ENCODE assay signal across 27 cellular contexts in genomic region chr4:109319684-109320083, GRCh38. TPM values are rescaled to one million over a fixed set of nuclear protein-coding genes. Genes with fewer than 3 reads are reported as not detected.
DNase-seq lines count a peak whose midpoint lies in the region; ATAC-seq, FAIRE-seq and TF ChIP-seq lines count a peak whose summit lies in the region.
"Had no signal": no experiment of that assay in that cellular context is flagged by ENCODE, and none has a peak within 500 bp of the region (broad histone marks: within the 10 kb centered on the region; RNA-seq: fewer than 3 reads in every experiment).

No MANE protein-coding gene starts in this region.

- ATAC-seq in GM21447 (IDR thresholded peaks at IDR 0.05; ENCODE audit: unreplicated experiment) (peak; percentile 53), GM12878 (peak; percentile 73), HG03469 (IDR thresholded peaks at IDR 0.05; ENCODE audit: unreplicated experiment) (no peak)
- ATAC-seq: SK-N-SH treated with all-trans-retinoic acid at 6 μM for 48 hours, T-cell had no signal

- H3K9me3 ChIP-seq in GM12878 (replicated peaks; ENCODE audit: control insufficient read depth, insufficient read depth, low read length) (peaks cover 16% of the 10 kb centered on the region; the same call in 2 of the 3 replicates), hepatocyte (ENCODE audit: low read depth) (no peaks in the 10 kb centered on the region)

- no peaks in the 10 kb centered on the region for H3K36me3 ChIP-seq in GM12878 (ENCODE audit: control insufficient read depth in 2 of 2, insufficient read depth in 2 of 2, low read length in 1 of 2)
- no peaks in the 10 kb centered on the region for H3K36me3 ChIP-seq in hepatocyte (replicated peaks; ENCODE audit: insufficient read depth, low read depth)

- H3K27me3 ChIP-seq in GM12878 (replicated peaks in 1 of 2; ENCODE audit: control insufficient read depth in 2 of 2, insufficient read depth in 2 of 2, low read length in 1 of 2) = no peaks in the 10 kb centered on the region
- no peaks in the 10 kb centered on the region for H3K27me3 ChIP-seq in hepatocyte

- CTCF ChIA-PET in GM12878 (lab: Yijun Ruan, JAX) = interaction anchor here (1.0 kb wide), 1 partner anchor 21 kb away, joined by 4 read pairs; no protein-coding TSS in a partner anchor

- H3K4me3 ChIP-seq in GM12878 = no peak overlapping the region
- H3K4me3 ChIP-seq in hepatocyte = no peak overlapping the region
- H3K4me3 ChIP-seq: PC-9 had no signal

- peaks cover 4% of the 10 kb centered on the region for H3K4me1 ChIP-seq in GM12878 (ENCODE audit: control insufficient read depth, insufficient read depth, low read length)
- H3K4me1 ChIP-seq in hepatocyte (ENCODE audit: insufficient read depth) = no peaks in the 10 kb centered on the region

- DNase-seq in NOMO-1 treated with DMSO at 0.1 percent for 48 hours (lab: John Stamatoyannopoulos, UW; ENCODE audit: unreplicated experiment) (peak; percentile 4), NOMO-1 (lab: John Stamatoyannopoulos, UW; ENCODE audit: unreplicated experiment in 2 of 2) (no peak), MV-4-11 (lab: John Stamatoyannopoulos, UW) (peak; percentile 16), GM12878 (ENCODE audit: low read depth, low spot score) (no peak), C1 segment of cervical spinal cord (lab: John Stamatoyannopoulos, UW) (no peak), hepatocyte (ENCODE audit: low spot score) (no peak)
- DNase-seq: 8988T; CD4-positive, CD25-positive, alpha-beta regulatory T cell; COR-L47; H9; NCI-H1092; NCI-H146; NCI-H2029 treated with DMSO at 0.1 percent for 48 hours; NCI-H2171 treated with DMSO at 0.1 percent for 48 hours; NCI-H446; NCI-H69; PC-9; SIG-M5; T-cell; T-helper 9 cell had no signal

- no peaks in the 10 kb centered on the region for H3K79me2 ChIP-seq in GM12878 (ENCODE audit: control insufficient read depth, insufficient read depth, low read length)
- no peaks in the 10 kb centered on the region for H3K79me2 ChIP-seq in hepatocyte

- H4K20me1 ChIP-seq in GM12878 (ENCODE audit: control insufficient read depth, insufficient read depth) (no peaks in the 10 kb centered on the region), hepatocyte (ENCODE audit: insufficient read depth, poor library complexity, severe bottlenecking) (no peaks in the 10 kb centered on the region)

- SMC1A ChIA-PET in GM12878 (lab: Charles Lee; ENCODE audit: uncharacterized antibody, unreplicated experiment) = interaction anchor here (0.7 to 1.3 kb wide), 3 partner anchors 31 to 43 kb away, joined by 3 to 4 read pairs (median 3); no protein-coding TSS in a partner anchor

- in situ Hi-C loops in GM12878 (cut with MboI) = no loop called here

- H3K4me2 ChIP-seq in GM12878 (ENCODE audit: control insufficient read depth, insufficient read depth) (no peak overlapping the region), hepatocyte (no peak overlapping the region)
- H3K4me2 ChIP-seq: KMS-11, PC-9 had no signal

- intact Hi-C loops in GM12878 (cut with micrococcal nuclease; ENCODE audit: unreplicated experiment) = no loop called here

- no peak overlapping the region for H2AFZ ChIP-seq in GM12878 (ENCODE audit: control insufficient read depth, low read depth, low read length)
- H2AFZ ChIP-seq in hepatocyte = no peak overlapping the region
- H2AFZ ChIP-seq: PC-9 had no signal

- RAD21 ChIA-PET in GM12878 (lab: Charles Lee; ENCODE audit: unreplicated experiment) = interaction anchor here (0.9 kb wide), 2 partner anchors 23 to 26 kb away, joined by 3 to 5 read pairs; no protein-coding TSS in a partner anchor

- no peak for TF ChIP-seq EP300 in GM12878 (IDR thresholded peaks at IDR 0.05; ENCODE audit: borderline replicate concordance in 1 of 2, control insufficient read depth in 1 of 2, low read depth in 2 of 2, low read length in 2 of 2)

- H3K9me2 ChIP-seq in hepatocyte (replicated peaks; ENCODE audit: insufficient read depth) = no peaks in the 10 kb centered on the region

- no peak for TF ChIP-seq POLR2A in GM12878 (IDR thresholded peaks at IDR 0.05; ENCODE audit: low read depth, low read length)

- no TSS peak for BruUV-seq in GM12878 (replicated peaks; lab: Mats Ljungman, UMichigan)

- FAIRE-seq in GM12878 (lab: Jason Lieb, UNC) = no peak
- FAIRE-seq: G401.6 had no signal

- H3K9ac ChIP-seq in GM12878 (ENCODE audit: control insufficient read depth, insufficient read depth, low read length) = no peak overlapping the region
- H3K9ac ChIP-seq: KMS-11 had no signal

- TF ChIP-seq CTCF in GM12878 (IDR thresholded peaks at IDR 0.05 in 2 of 3, conservative IDR thresholded peaks at IDR 0.05 in 1 of 3; ENCODE audit: control insufficient read depth in 2 of 3, extremely low read depth in 1 of 3, insufficient read depth in 1 of 3, low read depth in 3 of 3, low read length in 3 of 3) (no peak), hepatocyte (IDR thresholded peaks at IDR 0.05; ENCODE audit: poor library complexity) (no peak)

- POLR2A ChIA-PET in GM12878 (lab: Charles Lee) = no interaction called here

- WGBS in GM12878 (ENCODE audit: insufficient coverage, insufficient replicate concordance, low lambda C conversion rate, missing lambda C conversion rate) = 0% methylated on average over 2 of the region's 2 CpGs
- WGBS in hepatocyte (ENCODE audit: low lambda C conversion rate, missing lambda C conversion rate) = 84% methylated on average over 2 of the region's 2 CpGs

- no peak for TF ChIP-seq RAD21 in GM12878 (IDR thresholded peaks at IDR 0.05; ENCODE audit: insufficient read depth, low read depth, low read length)

- no peak overlapping the region for H3K27ac ChIP-seq in GM12878 (ENCODE audit: control insufficient read depth, insufficient read depth)
- H3K27ac ChIP-seq in hepatocyte = no peak overlapping the region
- H3K27ac ChIP-seq: KMS-11, PC-9, RWPE1 had no signal

TF ChIP-seq in GM12878, 131 proteins besides CTCF, POLR2A, EP300 and RAD21:
- 0 out of 2 replicates have a peak, but pooled peaks have one; percentile 17 for TF ChIP-seq JUNB (IDR thresholded peaks at IDR 0.05)
- TF ChIP-seq RELB (IDR thresholded peaks at IDR 0.05; ENCODE audit: low read depth) = no peak

RNA-seq across cellular contexts. Expression of gene COL25A1, which starts 17.2 kb away (rescaled TPM):
- total RNA-seq in GM12878 (2013; cell fraction: nucleolus; rRNA removed) = 0.31 and 0.69 TPM in 2 replicates
- total RNA-seq in GM12878 (2014; rRNA removed) (0.06 TPM in 1 of 2 replicates, not detected in the other), GM12878 (2014; rRNA removed; fragmentation: Illumina TruSeq; extraction: Trizol) (0.05 and 0.18 TPM in 2 replicates), GM12878 (2021) (not detected in 2 replicates), hepatocyte (1.9 and 3.3 TPM in 2 replicates)
- not detected for polyA plus RNA-seq in GM12878 (2011; ENCODE audit: low read depth)
- polyA plus RNA-seq in GM12878 (2011; rRNA removed) (0.26 and 0.48 TPM in 2 replicates), GM12878 (2014; fragmentation: Illumina TruSeq; extraction: Trizol) (0.01 and 0.22 TPM in 2 replicates), GM12878 (2014; fragmentation: Nextera tagmentation; extraction: Ambion mirVana) (not detected), GM12878 (2014; rRNA removed) (not detected in 2 replicates), GM12878 (2016; fragmentation: Nextera tagmentation; extraction: Ambion mirVana) (not detected), hepatocyte (0.28 and 0.95 TPM in 2 replicates)
- 0.10 TPM in 2 replicates for polyA plus RNA-seq in GM12878 (2011; cell fraction: cytosol; rRNA removed)
- 0.57 and 0.60 TPM in 2 replicates for polyA plus RNA-seq in GM12878 (2011; cell fraction: nucleus; rRNA removed)
- not detected in 2 replicates for polyA plus RNA-seq in GM12878 (2012)
- 0.22 and 0.36 TPM in 2 replicates for polyA minus RNA-seq in GM12878 (2011; rRNA and poly(A)+ RNA removed)
- polyA minus RNA-seq in GM12878 (2011; cell fraction: cytosol; rRNA and poly(A)+ RNA removed) = 0.21 and 0.40 TPM in 2 replicates
- polyA minus RNA-seq in GM12878 (2011; cell fraction: nucleus; rRNA and poly(A)+ RNA removed) = 0.24 and 0.38 TPM in 2 replicates
- total RNA-seq: CD4-positive, CD25-positive, alpha-beta regulatory T cell; PC-9 had no signal
- polyA plus RNA-seq: AG04450 had no signal

Comparison
In these comparisons a context has a peak if more than half of its experiments do, and no peak if none do; other contexts are left out.
1. DNase-seq: peak in NOMO-1 treated with DMSO at 0.1 percent for 48 hours (single experiment) and MV-4-11 (single experiment); none in NOMO-1 (0 of 2), GM12878 (single experiment), C1 segment of cervical spinal cord (0 of 14) and hepatocyte (single experiment).